In genomic region chr7:128407751-128408708, GRCh38 we compare ENCODE assay signal across 11 cellular contexts. TPM values are rescaled to one million over a fixed set of nuclear protein-coding genes. Genes with fewer than 3 reads are reported as not detected.
DNase-seq lines count a peak whose midpoint lies in the region; ATAC-seq and TF ChIP-seq lines count a peak whose summit lies in the region.
"Had no signal": no experiment of that assay in that cellular context is flagged by ENCODE, and none has a peak within 500 bp of the region (broad histone marks: within the 10 kb centered on the region; RNA-seq: fewer than 3 reads in every experiment).

No MANE protein-coding gene starts in this region.

- H3K9ac ChIP-seq in adipocyte (ENCODE audit: low read length) (peak overlapping the region; percentile 24), mucosa of stomach (ENCODE audit: low read length) (peak overlapping the region; percentile 88)

- in situ Hi-C loops in HAP-1 (cut with MboI; ENCODE audit: low sequenced_read_pairs), result no loop called here

- intact Hi-C loops in A673 (cut with micrococcal nuclease; ENCODE audit: unreplicated experiment), result no loop called here

- POLR2A ChIA-PET in A673 (lab: Charles Lee; ENCODE audit: low non-redundant PET), result no interaction called here

- no peak for ATAC-seq in HG03159 (IDR thresholded peaks at IDR 0.05; ENCODE audit: unreplicated experiment)
- no peak for ATAC-seq in GM19463 (IDR thresholded peaks at IDR 0.05; ENCODE audit: unreplicated experiment)
- ATAC-seq in HG02678 (IDR thresholded peaks at IDR 0.05; ENCODE audit: unreplicated experiment), result no peak
- ATAC-seq: activated CD8-positive, alpha-beta memory T cell treated with anti-CD3 and anti-CD28 coated beads, Interleukin-2, amount 10 ng/mL, durations not matched to agents 7 days and 5 days had no signal

- H3K9me3 ChIP-seq in A673 (ENCODE audit: low read depth, low read length, poor library complexity, severe bottlenecking), result no peaks in the 10 kb centered on the region
- no peaks in the 10 kb centered on the region for H3K9me3 ChIP-seq in HAP-1
- H3K9me3 ChIP-seq in adipocyte (ENCODE audit: control insufficient read depth, low read length), result peaks cover under 1% of the 10 kb centered on the region
- H3K9me3 ChIP-seq in mucosa of stomach (ENCODE audit: control insufficient read depth, low read length), result no peaks in the 10 kb centered on the region

- H3K4me1 ChIP-seq in A673 (ENCODE audit: insufficient read depth, low read length, poor library complexity, severe bottlenecking) (peaks cover 39% of the 10 kb centered on the region), HAP-1 (peaks cover 33% of the 10 kb centered on the region), adipocyte (ENCODE audit: control insufficient read depth, insufficient read depth, low read length) (peaks cover 44% of the 10 kb centered on the region), mucosa of stomach (ENCODE audit: control insufficient read depth, insufficient read depth, low read length) (peaks cover 49% of the 10 kb centered on the region)

- DNase-seq in A673 (ENCODE audit: low spot score) (peak; percentile 61), HAP-1 (ENCODE audit: low spot score in 2 of 2) (peak in 1 of 2 experiments; percentile 34), adipocyte (ENCODE audit: low read depth) (no peak), T-helper 9 cell (no peak)
- DNase-seq: activated CD8-positive, alpha-beta memory T cell treated with anti-CD3 and anti-CD28 coated beads, Interleukin-2, amount 10 ng/mL, durations not matched to agents 7 days and 5 days; NCI-H187 treated with DMSO at 0.1 percent for 48 hours; stimulated activated CD4-positive, alpha-beta T cell treated with anti-CD3 and anti-CD28 coated beads, Interleukin-4, amount 100 ng/mL, for 4 hours had no signal

- H3K27ac ChIP-seq in A673 (ENCODE audit: low read depth, low read length, poor library complexity, severe bottlenecking), result peak overlapping the region; percentile 7

- CTCF ChIA-PET in A673 (lab: Charles Lee), result interaction anchor here (1.4 kb wide), 1 partner anchor 60 kb away, joined by 4 read pairs; no protein-coding TSS in a partner anchor

- no peaks in the 10 kb centered on the region for H3K27me3 ChIP-seq in A673 (replicated peaks; ENCODE audit: insufficient read depth, low read depth, low read length, poor library complexity)
- no peaks in the 10 kb centered on the region for H3K27me3 ChIP-seq in HAP-1 (ENCODE audit: low read depth)
- H3K27me3 ChIP-seq in adipocyte (replicated peaks; ENCODE audit: control insufficient read depth, insufficient read depth, low read length), result no peaks in the 10 kb centered on the region
- peaks cover 7% of the 10 kb centered on the region for H3K27me3 ChIP-seq in mucosa of stomach (ENCODE audit: control insufficient read depth, insufficient read depth, low read length)

- BruUV-seq in A673 (replicated peaks; lab: Mats Ljungman, UMichigan), result no TSS peak

- no peak for TF ChIP-seq CTCF in A673 (conservative IDR thresholded peaks at IDR 0.05; ENCODE audit: low read depth, low read length)

- H3K4me3 ChIP-seq in A673 (ENCODE audit: low read depth, low read length, poor library complexity, severe bottlenecking) (peak overlapping the region; percentile 67), HAP-1 (peak overlapping the region; percentile 57), adipocyte (ENCODE audit: low read length) (peak overlapping the region; percentile 85), mucosa of stomach (ENCODE audit: low read length) (no peak overlapping the region)

- no peaks in the 10 kb centered on the region for H3K36me3 ChIP-seq in A673 (ENCODE audit: insufficient read depth, low read length, poor library complexity, severe bottlenecking)
- peaks cover 10% of the 10 kb centered on the region for H3K36me3 ChIP-seq in HAP-1 (replicated peaks)
- H3K36me3 ChIP-seq in adipocyte (ENCODE audit: control insufficient read depth, insufficient read depth, low read length, severe bottlenecking), result no peaks in the 10 kb centered on the region
- H3K36me3 ChIP-seq in mucosa of stomach (ENCODE audit: control insufficient read depth, insufficient read depth, low read length), result no peaks in the 10 kb centered on the region

RNA-seq across cellular contexts. Expression of gene IMPDH1, which starts 1.8 kb away (rescaled TPM):
- total RNA-seq in A673 (2021), result 74.4 and 92.6 TPM in 2 replicates

RNA-seq across cellular contexts. Expression of gene PRRT4, which starts 46.5 kb away (rescaled TPM):
- total RNA-seq in A673 (2021), result 38.8 and 42.4 TPM in 2 replicates

RNA-seq across cellular contexts. Expression of gene HILPDA, which starts 47.6 kb away (rescaled TPM):
- total RNA-seq in A673 (2021), result 33.9 and 36.1 TPM in 2 replicates
